2 cellular contexts compared by ENCODE assay signal in the genomic region with DNA sequence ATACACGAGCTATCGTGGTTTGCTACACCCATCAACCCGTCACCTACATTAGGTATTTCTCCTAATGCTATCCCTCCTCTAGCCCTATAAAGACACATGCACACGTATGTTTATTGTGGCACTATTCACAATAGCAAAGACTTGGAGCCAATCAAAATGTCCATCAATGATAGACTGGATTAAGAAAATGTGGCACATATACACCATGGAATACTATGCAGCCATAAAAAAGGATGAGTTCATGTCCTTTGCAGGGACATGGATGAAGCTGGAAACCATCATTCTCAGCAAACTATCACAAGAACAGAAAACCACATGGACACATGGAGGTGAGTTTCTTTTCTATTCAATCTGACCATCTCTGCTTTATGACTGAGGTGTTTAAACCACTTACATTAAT. TPM values are rescaled to one million over a fixed set of nuclear protein-coding genes. Genes with fewer than 3 reads are reported as not detected.
"Had no signal": no experiment of that assay in that cellular context is flagged by ENCODE, and none has a peak within 500 bp of the region (broad histone marks: within the 10 kb centered on the region; RNA-seq: fewer than 3 reads in every experiment).

No MANE protein-coding gene starts in this region.

RNA-seq across cellular contexts. Expression of gene TCEAL7, which starts 24.4 kb away (rescaled TPM):
- total RNA-seq: GM12878 had no signal
- polyA plus RNA-seq: GM12878 had no signal

RNA-seq across cellular contexts. Expression of gene TCEAL5, which starts 29.1 kb away (rescaled TPM):
- total RNA-seq: G401, GM12878 had no signal
- polyA plus RNA-seq: GM12878 had no signal
